12 cellular contexts compared by ENCODE assay signal in the genomic region with DNA sequence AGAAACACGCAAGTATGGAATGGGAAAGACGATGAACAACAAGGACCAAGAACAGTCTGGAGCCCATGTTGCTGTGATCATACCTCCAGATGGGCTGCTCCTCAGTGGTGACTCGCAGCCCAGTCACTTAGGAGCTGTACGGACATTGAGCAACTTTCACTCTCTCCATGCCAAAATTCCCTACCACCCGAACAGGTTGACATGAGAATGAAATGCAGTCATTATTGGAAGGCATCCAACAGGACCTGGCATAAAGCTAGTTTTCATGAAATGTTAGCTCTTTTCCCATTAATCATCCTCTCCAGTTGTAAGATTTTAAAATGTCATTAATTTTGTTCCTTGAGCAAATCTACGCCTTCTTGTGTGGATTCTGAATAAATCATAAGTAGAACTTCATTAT.
A peak's percentile ranks its signal among the peaks of the same experiment; 100 is the strongest.
DNase-seq lines count a peak whose midpoint lies in the region; ATAC-seq, FAIRE-seq and TF ChIP-seq lines count a peak whose summit lies in the region.
"Had no signal": no experiment of that assay in that cellular context is flagged by ENCODE, and none has a peak within 500 bp of the region (broad histone marks: within the 10 kb centered on the region; RNA-seq: fewer than 3 reads in every experiment).

No MANE protein-coding gene starts in this region.

- H3K4me3 ChIP-seq in AG09309 (ENCODE audit: control insufficient read depth, low read depth, low read length) (no peak overlapping the region), body of pancreas (no peak overlapping the region), keratinocyte (ENCODE audit: control insufficient read depth in 2 of 3, extremely low read depth in 1 of 3, insufficient read depth in 2 of 3, low read depth in 1 of 3, low read length in 3 of 3) (no peak overlapping the region)

- H3K36me3 Mint-ChIP-seq in activated CD4-positive, alpha-beta T cell treated with anti-CD3 and anti-CD28 coated beads for 36 hours (ENCODE audit: low read depth) = no peaks in the 10 kb centered on the region

- peak in 1 of 3 donors; percentile 37 for TF ChIP-seq POLR2A in body of pancreas (IDR thresholded peaks at IDR 0.05)

- no peaks in the 10 kb centered on the region for H3K79me2 ChIP-seq in keratinocyte (ENCODE audit: control insufficient read depth, insufficient read depth, low read length)

- no peaks in the 10 kb centered on the region for H4K20me1 ChIP-seq in keratinocyte (ENCODE audit: control insufficient read depth, extremely low read depth, insufficient read depth, low read length)

- peaks cover 9% of the 10 kb centered on the region for H3K4me1 Mint-ChIP-seq in activated CD4-positive, alpha-beta T cell treated with anti-CD3 and anti-CD28 coated beads for 36 hours
- H3K4me1 Mint-ChIP-seq: activated naive CD8-positive, alpha-beta T cell treated with anti-CD3 and anti-CD28 coated beads, Interleukin-2, amount 50 U/mL, for 24 hours had no signal

- H3K4me2 ChIP-seq in keratinocyte (ENCODE audit: control insufficient read depth, extremely low read depth, insufficient read depth, low read depth, low read length) = peak overlapping the region; percentile 39

- H3K9me1 ChIP-seq in keratinocyte (ENCODE audit: control insufficient read depth, extremely low read depth, insufficient read depth, low read length) = no peaks in the 10 kb centered on the region

- H3K4me1 ChIP-seq in body of pancreas (no peaks in the 10 kb centered on the region), keratinocyte (ENCODE audit: control insufficient read depth, extremely low read depth, insufficient read depth, low read length) (peaks cover 16% of the 10 kb centered on the region)

- intact Hi-C loops in body of pancreas (cut with DNase I) = no loop called here
- intact Hi-C loops in activated CD4-positive, alpha-beta T cell treated with anti-CD3 and anti-CD28 coated beads for 36 hours (cut with DNase I, micrococcal nuclease) = loop anchor here in 1 of 2 experiments (10.0 kb wide), 1 partner anchor 245 kb away; the partner anchor contains the start of gene TCEANC

- no peaks in the 10 kb centered on the region for H3K36me3 ChIP-seq in body of pancreas (replicated peaks in 1 of 2; ENCODE audit: insufficient read depth in 1 of 2, low read depth in 2 of 2)
- H3K36me3 ChIP-seq in keratinocyte (ENCODE audit: control insufficient read depth in 2 of 2, extremely low read depth in 1 of 2, insufficient read depth in 2 of 2, low read length in 2 of 2) = no peaks in the 10 kb centered on the region

- 29 to 30% methylated on average over 5 to 6 of the region's 6 CpGs for WGBS in body of pancreas, 2 donors

- H3K27ac ChIP-seq in body of pancreas = peak overlapping the region in 2 of 4 donors; percentile 55 to 59
- H3K27ac ChIP-seq in keratinocyte (ENCODE audit: control insufficient read depth, insufficient read depth, low read length) = peak overlapping the region; percentile 76

- dilution Hi-C loops in keratinocyte (cut with MboI; ENCODE audit: extremely low pct_ligation_motif_present, low sequenced_read_pairs) = no loop called here

- no peak overlapping the region for H2AFZ ChIP-seq in keratinocyte (ENCODE audit: control insufficient read depth, low read length)

- peak overlapping the region; percentile 29 for H3K9ac ChIP-seq in keratinocyte (ENCODE audit: control insufficient read depth, extremely low read depth, insufficient read depth, low read length)

- H3K9me3 ChIP-seq in body of pancreas (no peaks in the 10 kb centered on the region), keratinocyte (ENCODE audit: control insufficient read depth, low read depth, low read length) (no peaks in the 10 kb centered on the region)

- CTCF ChIA-PET in activated CD4-positive, alpha-beta T cell treated with anti-CD3 and anti-CD28 coated beads for 36 hours (lab: Charles Lee) = no interaction called here

- DNase-seq in AG09309 (ENCODE audit: low read depth) = peak; percentile 81
- peak; percentile 80 for DNase-seq in HS-5 (ENCODE audit: low read depth)
- peak; percentile 47 to 79 (median 66) for DNase-seq in body of pancreas
- peak; percentile 89 for DNase-seq in keratinocyte (ENCODE audit: low read depth, low spot score)
- no peak for DNase-seq in NCI-H748 (lab: John Stamatoyannopoulos, UW; ENCODE audit: unreplicated experiment)
- no peak for DNase-seq in cortex of kidney (lab: John Stamatoyannopoulos, UW)
- DNase-seq in D721Med (ENCODE audit: insufficient read length, low spot score) = no peak
- DNase-seq in activated CD4-positive, alpha-beta T cell treated with anti-CD3 and anti-CD28 coated beads for 36 hours = no peak
- DNase-seq: activated CD4-positive, CD25-positive, alpha-beta regulatory T cell treated with anti-CD3 and anti-CD28 coated beads, Interleukin-2, amount 50 U/mL, for 72 hours; activated naive CD8-positive, alpha-beta T cell treated with anti-CD3 and anti-CD28 coated beads, Interleukin-2, amount 50 U/mL, for 24 hours; DMS153; NCI-H774 had no signal

- TF ChIP-seq CTCF in AG09309 (IDR thresholded peaks at IDR 0.05; ENCODE audit: control insufficient read depth, insufficient read depth, low read depth, low read length, missing control alignments) (no peak), body of pancreas (IDR thresholded peaks at IDR 0.05) (no peak), keratinocyte (optimal IDR thresholded peaks at IDR 0.05 in 1 of 3, IDR thresholded peaks at IDR 0.05 in 1 of 3, conservative IDR thresholded peaks at IDR 0.05 in 1 of 3; ENCODE audit: extremely low read depth in 1 of 3, insufficient read depth in 2 of 3, low read length in 3 of 3) (no peak), D721Med (IDR thresholded peaks at IDR 0.05; ENCODE audit: insufficient read depth, missing control alignments) (no peak)

- H3K4me3 Mint-ChIP-seq in activated CD4-positive, alpha-beta T cell treated with anti-CD3 and anti-CD28 coated beads for 36 hours = no peak overlapping the region
- H3K4me3 Mint-ChIP-seq: activated naive CD8-positive, alpha-beta T cell treated with anti-CD3 and anti-CD28 coated beads, Interleukin-2, amount 50 U/mL, for 24 hours had no signal

- no peaks in the 10 kb centered on the region for H3K27me3 ChIP-seq in body of pancreas
- H3K27me3 ChIP-seq in keratinocyte (ENCODE audit: control insufficient read depth, extremely low read depth, insufficient read depth, low read length) = no peaks in the 10 kb centered on the region

- FAIRE-seq in keratinocyte (lab: Jason Lieb, UNC) (peak; percentile 97), D721Med (lab: Jason Lieb, UNC) (no peak)

- H3K9me3 Mint-ChIP-seq in activated CD4-positive, alpha-beta T cell treated with anti-CD3 and anti-CD28 coated beads for 36 hours (ENCODE audit: low read depth) = no peaks in the 10 kb centered on the region
- H3K9me3 Mint-ChIP-seq: activated naive CD8-positive, alpha-beta T cell treated with anti-CD3 and anti-CD28 coated beads, Interleukin-2, amount 50 U/mL, for 24 hours had no signal

- ATAC-seq in body of pancreas = peak; percentile 92
- no peak for ATAC-seq in activated CD4-positive, alpha-beta T cell treated with anti-CD3 and anti-CD28 coated beads for 36 hours
- ATAC-seq: activated naive CD8-positive, alpha-beta T cell treated with anti-CD3 and anti-CD28 coated beads, Interleukin-2, amount 50 U/mL, for 24 hours had no signal

- H3K27me3 Mint-ChIP-seq in activated CD4-positive, alpha-beta T cell treated with anti-CD3 and anti-CD28 coated beads for 36 hours = no peaks in the 10 kb centered on the region
- H3K27me3 Mint-ChIP-seq: activated naive CD8-positive, alpha-beta T cell treated with anti-CD3 and anti-CD28 coated beads, Interleukin-2, amount 50 U/mL, for 24 hours had no signal

- POLR2A ChIA-PET in activated CD4-positive, alpha-beta T cell treated with anti-CD3 and anti-CD28 coated beads for 36 hours (lab: Charles Lee) = no interaction called here

- H3K27ac Mint-ChIP-seq in activated CD4-positive, alpha-beta T cell treated with anti-CD3 and anti-CD28 coated beads for 36 hours = no peak overlapping the region
- H3K27ac Mint-ChIP-seq: activated naive CD8-positive, alpha-beta T cell treated with anti-CD3 and anti-CD28 coated beads, Interleukin-2, amount 50 U/mL, for 24 hours had no signal

Comparison
In these comparisons a context has a peak if more than half of its experiments do, and no peak if none do; other contexts are left out.
1. DNase-seq: peak in AG09309 (single experiment), HS-5 (single experiment), body of pancreas (4 of 4) and keratinocyte (single experiment); none in NCI-H748 (single experiment), cortex of kidney (single experiment), D721Med (single experiment) and activated CD4-positive, alpha-beta T cell treated with anti-CD3 and anti-CD28 coated beads for 36 hours (single experiment).